Comparison of ENCODE assay signal across 7 cellular contexts in the genomic region with DNA sequence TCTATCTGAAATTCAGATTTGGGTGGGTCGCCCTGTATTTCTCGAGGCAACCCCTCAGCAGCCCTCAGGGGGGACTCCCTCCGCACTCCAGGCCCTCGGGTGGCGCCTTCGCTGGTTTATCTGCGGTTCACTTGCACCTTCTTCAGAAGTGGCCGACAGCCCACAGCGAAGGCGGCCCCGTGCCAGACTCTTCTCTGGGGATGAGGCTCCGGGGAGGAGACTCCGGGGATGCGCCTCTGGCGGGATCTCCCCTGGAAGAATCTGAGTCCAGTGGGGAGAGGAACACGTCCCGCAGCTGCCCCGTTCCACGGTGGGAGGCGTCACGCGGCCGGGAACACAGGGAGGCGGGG.
DNase-seq lines count a peak whose midpoint lies in the region; ATAC-seq and TF ChIP-seq lines count a peak whose summit lies in the region.

No MANE protein-coding gene starts in this region.

- H3K27me3 ChIP-seq in lower lobe of right lung (ENCODE audit: low read depth): peaks cover 11% of the 10 kb centered on the region

- intact Hi-C loops in lower lobe of right lung (cut with DNase I): no loop called here

- no peak for TF ChIP-seq CTCF in lower lobe of right lung (IDR thresholded peaks at IDR 0.05)

- DNase-seq in SK-N-DZ (ENCODE audit: low spot score): peak; percentile 50
- peak in 1 of 2 donors; percentile 24 for DNase-seq in central memory CD8-positive, alpha-beta T cell (ENCODE audit: low spot score in 2 of 2)
- DNase-seq in lower lobe of right lung: no peak
- no peak for DNase-seq in HuH-7 (ENCODE audit: low spot score)

- peak overlapping the region; percentile 71 for H3K4me3 Mint-ChIP-seq in central memory CD8-positive, alpha-beta T cell
- peak overlapping the region; percentile 86 for H3K4me3 Mint-ChIP-seq in stimulated activated memory B cell treated with anti-CD40 and anti-IgM and Interleukin-4, amounts not matched to agents 10 μg/mL and 1 μg/mL and 100 μg/mL, for 72 hours

- H3K27ac ChIP-seq in lower lobe of right lung: peak overlapping the region; percentile 55

- ATAC-seq in GM18909 (IDR thresholded peaks at IDR 0.05; ENCODE audit: poor library complexity, unreplicated experiment): peak; percentile 44
- ATAC-seq in HG02938 (IDR thresholded peaks at IDR 0.05; ENCODE audit: unreplicated experiment): peak; percentile 38
- peak; percentile 47 for ATAC-seq in central memory CD8-positive, alpha-beta T cell (replicated peaks; ENCODE audit: extremely low read depth, poor library complexity, severe bottlenecking)
- ATAC-seq in lower lobe of right lung: peak; percentile 51 to 53
- ATAC-seq in stimulated activated memory B cell treated with anti-CD40 and anti-IgM and Interleukin-4, amounts not matched to agents 10 μg/mL and 1 μg/mL and 100 μg/mL, for 72 hours: peak; percentile 50

- no peaks in the 10 kb centered on the region for H3K9me3 Mint-ChIP-seq in central memory CD8-positive, alpha-beta T cell
- H3K9me3 Mint-ChIP-seq in stimulated activated memory B cell treated with anti-CD40 and anti-IgM and Interleukin-4, amounts not matched to agents 10 μg/mL and 1 μg/mL and 100 μg/mL, for 72 hours: no peaks in the 10 kb centered on the region

- H3K4me1 Mint-ChIP-seq in central memory CD8-positive, alpha-beta T cell: no peaks in the 10 kb centered on the region
- peaks cover 19% of the 10 kb centered on the region for H3K4me1 Mint-ChIP-seq in stimulated activated memory B cell treated with anti-CD40 and anti-IgM and Interleukin-4, amounts not matched to agents 10 μg/mL and 1 μg/mL and 100 μg/mL, for 72 hours

- H3K36me3 Mint-ChIP-seq in central memory CD8-positive, alpha-beta T cell (ENCODE audit: insufficient read depth): peaks cover 2% of the 10 kb centered on the region
- H3K36me3 Mint-ChIP-seq in stimulated activated memory B cell treated with anti-CD40 and anti-IgM and Interleukin-4, amounts not matched to agents 10 μg/mL and 1 μg/mL and 100 μg/mL, for 72 hours: no peaks in the 10 kb centered on the region

- H3K9me3 ChIP-seq in lower lobe of right lung: no peaks in the 10 kb centered on the region

- peak overlapping the region; percentile 63 for H3K4me3 ChIP-seq in lower lobe of right lung

- no peaks in the 10 kb centered on the region for H3K36me3 ChIP-seq in lower lobe of right lung

- H3K27me3 Mint-ChIP-seq in central memory CD8-positive, alpha-beta T cell: no peaks in the 10 kb centered on the region
- no peaks in the 10 kb centered on the region for H3K27me3 Mint-ChIP-seq in stimulated activated memory B cell treated with anti-CD40 and anti-IgM and Interleukin-4, amounts not matched to agents 10 μg/mL and 1 μg/mL and 100 μg/mL, for 72 hours

- no peak overlapping the region for H3K27ac Mint-ChIP-seq in central memory CD8-positive, alpha-beta T cell (ENCODE audit: low read depth)
- H3K27ac Mint-ChIP-seq in stimulated activated memory B cell treated with anti-CD40 and anti-IgM and Interleukin-4, amounts not matched to agents 10 μg/mL and 1 μg/mL and 100 μg/mL, for 72 hours: peak overlapping the region; percentile 69

- peaks cover 4% of the 10 kb centered on the region for H3K4me1 ChIP-seq in lower lobe of right lung
